13 cellular contexts compared by ENCODE assay signal in genomic region chr3:72625616-72626337, GRCh38.
A peak's percentile ranks its signal among the peaks of the same experiment; 100 is the strongest.
DNase-seq lines count a peak whose midpoint lies in the region; ATAC-seq and TF ChIP-seq lines count a peak whose summit lies in the region.
"Had no signal": no experiment of that assay in that cellular context is flagged by ENCODE, and none has a peak within 500 bp of the region (broad histone marks: within the 10 kb centered on the region; RNA-seq: fewer than 3 reads in every experiment).

No MANE protein-coding gene starts in this region.

- H3K4me1 Mint-ChIP-seq in activated T-cell treated with anti-CD3 and anti-CD28 coated beads, Interleukin-2, amount 50 U/mL, for 72 hours (ENCODE audit: low read depth) = peaks cover 65% of the 10 kb centered on the region

- intact Hi-C loops in cardiac septum (cut with DNase I) = no loop called here

- H3K36me3 Mint-ChIP-seq in activated T-cell treated with anti-CD3 and anti-CD28 coated beads, Interleukin-2, amount 50 U/mL, for 72 hours (ENCODE audit: insufficient read depth in 2 of 2) = peaks cover 0 to 2% of the 10 kb centered on the region in 2 donors

- TF ChIP-seq CTCF in GM20000 (IDR thresholded peaks at IDR 0.05; ENCODE audit: extremely low read depth, missing control alignments) = no peak

- no peaks in the 10 kb centered on the region for H3K27me3 Mint-ChIP-seq in activated T-cell treated with anti-CD3 and anti-CD28 coated beads, Interleukin-2, amount 50 U/mL, for 72 hours (ENCODE audit: low read depth)

- peak overlapping the region; percentile 7 for H3K27ac Mint-ChIP-seq in activated T-cell treated with anti-CD3 and anti-CD28 coated beads, Interleukin-2, amount 50 U/mL, for 72 hours

- peaks cover 0 to 5% of the 10 kb centered on the region in 2 donors for H3K9me3 Mint-ChIP-seq in activated T-cell treated with anti-CD3 and anti-CD28 coated beads, Interleukin-2, amount 50 U/mL, for 72 hours

- ATAC-seq in activated T-cell treated with anti-CD3 and anti-CD28 coated beads, Interleukin-2, amount 50 U/mL, for 72 hours (replicated peaks in 1 of 2) = peak; percentile 78 to 79
- no peak for ATAC-seq in HG03095 (IDR thresholded peaks at IDR 0.05; ENCODE audit: unreplicated experiment)

- H3K4me3 Mint-ChIP-seq in activated T-cell treated with anti-CD3 and anti-CD28 coated beads, Interleukin-2, amount 50 U/mL, for 72 hours = no peak overlapping the region

- peak; percentile 13 for DNase-seq in EH (ENCODE audit: low read depth)
- peak; percentile 92 for DNase-seq in HS-5 (ENCODE audit: low read depth)
- DNase-seq in activated T-cell treated with anti-CD3 and anti-CD28 coated beads, Interleukin-2, amount 50 U/mL, for 72 hours = peak; percentile 40 to 65
- DNase-seq in kidney tubule cell (ENCODE audit: low spot score) = peak; percentile 98
- no peak for DNase-seq in cardiac septum (ENCODE audit: low spot score)
- DNase-seq in GM20000 (ENCODE audit: low spot score) = no peak
- no peak for DNase-seq in HuH-7.5 (ENCODE audit: low spot score)
- DNase-seq: cerebellar nuclear complex, H7, hypothalamus, NCI-H187 treated with DMSO at 0.1 percent for 48 hours, substantia nigra had no signal

Comparison
In these comparisons a context has a peak if more than half of its experiments do, and no peak if none do; other contexts are left out.
1. DNase-seq: peak in EH (single experiment), HS-5 (single experiment), activated T-cell treated with anti-CD3 and anti-CD28 coated beads, Interleukin-2, amount 50 U/mL, for 72 hours (2 of 2) and kidney tubule cell (single experiment); none in cardiac septum (single experiment), GM20000 (single experiment) and HuH-7.5 (single experiment).